ENCODE assay signal across 8 cellular contexts in genomic region chr10:26335574-26336093, GRCh38.
DNase-seq lines count a peak whose midpoint lies in the region; ATAC-seq and TF ChIP-seq lines count a peak whose summit lies in the region.

No MANE protein-coding gene starts in this region.

- H3K4me1 ChIP-seq in CD8-positive, alpha-beta memory T cell (ENCODE audit: insufficient read depth, low read length) = no peaks in the 10 kb centered on the region

- no peak overlapping the region for H3K27ac ChIP-seq in CD8-positive, alpha-beta memory T cell (ENCODE audit: low read depth, low read length)
- H3K27ac ChIP-seq in WERI-Rb-1 = no peak overlapping the region

- no peaks in the 10 kb centered on the region for H3K36me3 Mint-ChIP-seq in CD8-positive, alpha-beta memory T cell
- H3K36me3 Mint-ChIP-seq in dendritic cell treated with granulocyte-macrophage colony-stimulating factor and Interleukin-4, amounts not matched to agents 40 ng/mL and 50 ng/mL, for 4 days (ENCODE audit: low read depth) = peaks cover 6% of the 10 kb centered on the region

- peaks cover 0 to 3% of the 10 kb centered on the region in 2 donors for H3K27me3 Mint-ChIP-seq in CD8-positive, alpha-beta memory T cell
- no peaks in the 10 kb centered on the region for H3K27me3 Mint-ChIP-seq in dendritic cell treated with granulocyte-macrophage colony-stimulating factor and Interleukin-4, amounts not matched to agents 40 ng/mL and 50 ng/mL, for 4 days

- peak overlapping the region; percentile 62 for H3K4me3 ChIP-seq in CD8-positive, alpha-beta memory T cell (ENCODE audit: low read length)
- no peak overlapping the region for H3K4me3 ChIP-seq in WERI-Rb-1 (ENCODE audit: low read depth, low read length)

- H3K4me1 Mint-ChIP-seq in CD8-positive, alpha-beta memory T cell = peaks cover 0 to 9% (median 5%) of the 10 kb centered on the region in 3 donors
- H3K4me1 Mint-ChIP-seq in dendritic cell treated with granulocyte-macrophage colony-stimulating factor and Interleukin-4, amounts not matched to agents 40 ng/mL and 50 ng/mL, for 4 days (ENCODE audit: low read depth) = peaks cover 16% of the 10 kb centered on the region

- H3K9me3 ChIP-seq in CD8-positive, alpha-beta memory T cell (ENCODE audit: low read length) = no peaks in the 10 kb centered on the region
- H3K9me3 ChIP-seq in WERI-Rb-1 (ENCODE audit: severe bottlenecking) = no peaks in the 10 kb centered on the region

- peak overlapping the region in 5 of 8 donors; percentile 48 to 79 (median 62) for H3K27ac Mint-ChIP-seq in CD8-positive, alpha-beta memory T cell
- H3K27ac Mint-ChIP-seq in dendritic cell treated with granulocyte-macrophage colony-stimulating factor and Interleukin-4, amounts not matched to agents 40 ng/mL and 50 ng/mL, for 4 days = peak overlapping the region; percentile 70

- DNase-seq in CD8-positive, alpha-beta memory T cell = no peak
- DNase-seq in NCI-H1436 (lab: John Stamatoyannopoulos, UW) (no peak), retina (no peak), NCI-H2227 treated with DMSO at 0.1 percent for 48 hours (lab: John Stamatoyannopoulos, UW) (no peak), WERI-Rb-1 (no peak)

- peaks cover 0 to 7% (median 6%) of the 10 kb centered on the region in 5 donors for H3K9me3 Mint-ChIP-seq in CD8-positive, alpha-beta memory T cell
- peaks cover 10% of the 10 kb centered on the region for H3K9me3 Mint-ChIP-seq in dendritic cell treated with granulocyte-macrophage colony-stimulating factor and Interleukin-4, amounts not matched to agents 40 ng/mL and 50 ng/mL, for 4 days

- H3K4me3 Mint-ChIP-seq in CD8-positive, alpha-beta memory T cell = peak overlapping the region; percentile 73 to 87 (median 82)
- peak overlapping the region; percentile 69 for H3K4me3 Mint-ChIP-seq in dendritic cell treated with granulocyte-macrophage colony-stimulating factor and Interleukin-4, amounts not matched to agents 40 ng/mL and 50 ng/mL, for 4 days

- no peak for TF ChIP-seq CTCF in WERI-Rb-1 (IDR thresholded peaks at IDR 0.05; ENCODE audit: low read depth, low read length)

- ATAC-seq in GM19395 (IDR thresholded peaks at IDR 0.05; ENCODE audit: unreplicated experiment) = peak; percentile 71
- peak; percentile 39 for ATAC-seq in HG03196 (IDR thresholded peaks at IDR 0.05; ENCODE audit: unreplicated experiment)

- CTCF ChIA-PET in CD8-positive, alpha-beta memory T cell (lab: Charles Lee) = interaction anchor here (0.6 to 3.0 kb wide), 15 partner anchors 25 to 549 kb away, joined by 3 to 18 read pairs (median 3); no protein-coding TSS in a partner anchor

- H3K36me3 ChIP-seq in CD8-positive, alpha-beta memory T cell (ENCODE audit: insufficient read depth, low read length) = no peaks in the 10 kb centered on the region
- H3K36me3 ChIP-seq in WERI-Rb-1 = no peaks in the 10 kb centered on the region

- intact Hi-C loops in dendritic cell treated with granulocyte-macrophage colony-stimulating factor and Interleukin-4, amounts not matched to agents 40 ng/mL and 50 ng/mL, for 4 days (cut with micrococcal nuclease) = loop anchor here (1.0 to 10.0 kb wide), 5 partner anchors 107 to 547 kb away; no protein-coding TSS in a partner anchor

- no peaks in the 10 kb centered on the region for H3K27me3 ChIP-seq in CD8-positive, alpha-beta memory T cell (ENCODE audit: insufficient read depth, low read length, poor library complexity, severe bottlenecking)
- H3K27me3 ChIP-seq in WERI-Rb-1 (ENCODE audit: insufficient read depth, low read depth, severe bottlenecking) = no peaks in the 10 kb centered on the region

- POLR2A ChIA-PET in CD8-positive, alpha-beta memory T cell (lab: Charles Lee) = no interaction called here
